In genomic region chr3:141413387-141414140, GRCh38 we compare ENCODE assay signal across 1 cellular context.
TF ChIP-seq lines count a peak whose summit lies in the region.

No MANE protein-coding gene starts in this region.

TF ChIP-seq in GM23338, 12 proteins besides CTCF, POLR2A, EP300 and RAD21 (continued from another document):
- TF ChIP-seq ZNF462 (CRISPR knock-in tag; IDR thresholded peaks at IDR 0.05): no peak
- no peak for TF ChIP-seq REST (IDR thresholded peaks at IDR 0.05; ENCODE audit: unreplicated experiment)
- TF ChIP-seq ZNF331 (CRISPR knock-in tag; IDR thresholded peaks at IDR 0.05; ENCODE audit: low read depth): no peak
- no peak for TF ChIP-seq EZH2 (IDR thresholded peaks at IDR 0.05; ENCODE audit: low read depth, unreplicated experiment)
